20 cellular contexts compared by ENCODE assay signal in genomic region chr10:84004206-84004605, GRCh38.
DNase-seq lines count a peak whose midpoint lies in the region; ATAC-seq, FAIRE-seq and TF ChIP-seq lines count a peak whose summit lies in the region.
"Had no signal": no experiment of that assay in that cellular context is flagged by ENCODE, and none has a peak within 500 bp of the region (broad histone marks: within the 10 kb centered on the region; RNA-seq: fewer than 3 reads in every experiment).

No MANE protein-coding gene starts in this region.

- intact Hi-C loops in pancreas (cut with DNase I) = no loop called here

- H3K27me3 Mint-ChIP-seq in endodermal cell (ENCODE audit: insufficient read depth) = peaks cover 4% of the 10 kb centered on the region

- H3K4me1 ChIP-seq in endodermal cell (ENCODE audit: control insufficient read depth, insufficient read depth, low read length) (no peaks in the 10 kb centered on the region), pancreas (no peaks in the 10 kb centered on the region)
- H3K4me1 ChIP-seq: BE2C, Caco-2 had no signal

- H3K27ac Mint-ChIP-seq in endodermal cell = no peak overlapping the region
- H3K27ac Mint-ChIP-seq: CD4-positive, alpha-beta T cell; GM23338 had no signal

- H3K4me1 Mint-ChIP-seq in endodermal cell = peaks cover 1% of the 10 kb centered on the region
- H3K4me1 Mint-ChIP-seq: GM23338 had no signal

- H3K27me3 ChIP-seq in endodermal cell (ENCODE audit: control insufficient read depth, insufficient read depth, low read length, poor library complexity, severe bottlenecking) = no peaks in the 10 kb centered on the region
- peaks cover 0 to 5% (median 0%) of the 10 kb centered on the region in 4 donors for H3K27me3 ChIP-seq in pancreas
- H3K27me3 ChIP-seq: BE2C had no signal

- no peak for TF ChIP-seq CTCF in endodermal cell (conservative IDR thresholded peaks at IDR 0.05)
- no peak for TF ChIP-seq CTCF in pancreas (IDR thresholded peaks at IDR 0.05)
- no peak for TF ChIP-seq CTCF in GM10266 (IDR thresholded peaks at IDR 0.05; ENCODE audit: control insufficient read depth, insufficient read depth, low read depth, missing control alignments)

- H3K4me3 Mint-ChIP-seq in endodermal cell = no peak overlapping the region
- H3K4me3 Mint-ChIP-seq: CD4-positive, alpha-beta T cell; GM23338 had no signal

- H3K9me3 Mint-ChIP-seq in endodermal cell = no peaks in the 10 kb centered on the region
- H3K9me3 Mint-ChIP-seq: CD4-positive, alpha-beta T cell; GM23338 had no signal

- H3K27ac ChIP-seq in endodermal cell (ENCODE audit: low read depth, low read length) (no peak overlapping the region), pancreas (no peak overlapping the region)

- H3K9ac ChIP-seq in endodermal cell (ENCODE audit: extremely low read depth, low read length, poor library complexity, severe bottlenecking) = no peak overlapping the region

- no peaks in the 10 kb centered on the region for H3K36me3 Mint-ChIP-seq in endodermal cell (ENCODE audit: low read depth)

- H3K4me3 ChIP-seq in endodermal cell (ENCODE audit: low read length) (no peak overlapping the region), pancreas (no peak overlapping the region)
- H3K4me3 ChIP-seq: GM23338 had no signal

- FAIRE-seq in pancreas (lab: Jason Lieb, UNC) = peak; percentile 9
- FAIRE-seq: A204.1, D721Med, G401.6, GM12892, GM18507, H54 had no signal

- ATAC-seq in pancreas = no peak
- no peak for ATAC-seq in HG02588 (IDR thresholded peaks at IDR 0.05; ENCODE audit: unreplicated experiment)
- ATAC-seq in HG02840 (IDR thresholded peaks at IDR 0.05; ENCODE audit: low FRiP score, unreplicated experiment) = no peak
- ATAC-seq: GM23338 had no signal

- DNase-seq in NCI-H748 treated with DMSO at 0.1 percent for 48 hours (lab: John Stamatoyannopoulos, UW) (peak; percentile 14), endodermal cell (peak; percentile 4), pancreas (no peak), GM10266 (ENCODE audit: extremely low spot score) (no peak), cerebellum (ENCODE audit: low spot score) (no peak)
- DNase-seq: ACHN; BE2C; C1 segment of cervical spinal cord; Caco-2; CD4-positive, alpha-beta T cell; HCEC 1CT had no signal

- H3K9me3 ChIP-seq in endodermal cell (ENCODE audit: control insufficient read depth, low read length) (no peaks in the 10 kb centered on the region), pancreas (no peaks in the 10 kb centered on the region)
- H3K9me3 ChIP-seq: BE2C, Caco-2 had no signal

- WGBS in endodermal cell (ENCODE audit: insufficient coverage in 1 of 2, insufficient read length in 1 of 2), 2 experiments = 100% methylated on average over 1 of the region's 1 CpG
- WGBS in pancreas, 2 donors = 92 to 100% methylated on average over 1 of the region's 1 CpG

- H3K36me3 ChIP-seq in endodermal cell (ENCODE audit: control insufficient read depth, insufficient read depth, low read length) (no peaks in the 10 kb centered on the region), pancreas (no peaks in the 10 kb centered on the region)
- H3K36me3 ChIP-seq: BE2C had no signal

Comparison
In these comparisons a context has a peak if more than half of its experiments do, and no peak if none do; other contexts are left out.
1. DNase-seq: peak in NCI-H748 treated with DMSO at 0.1 percent for 48 hours (single experiment) and endodermal cell (single experiment); none in pancreas (0 of 6), GM10266 (single experiment) and cerebellum (single experiment).